Comparison of ENCODE assay signal across 1 cellular context in the genomic region with DNA sequence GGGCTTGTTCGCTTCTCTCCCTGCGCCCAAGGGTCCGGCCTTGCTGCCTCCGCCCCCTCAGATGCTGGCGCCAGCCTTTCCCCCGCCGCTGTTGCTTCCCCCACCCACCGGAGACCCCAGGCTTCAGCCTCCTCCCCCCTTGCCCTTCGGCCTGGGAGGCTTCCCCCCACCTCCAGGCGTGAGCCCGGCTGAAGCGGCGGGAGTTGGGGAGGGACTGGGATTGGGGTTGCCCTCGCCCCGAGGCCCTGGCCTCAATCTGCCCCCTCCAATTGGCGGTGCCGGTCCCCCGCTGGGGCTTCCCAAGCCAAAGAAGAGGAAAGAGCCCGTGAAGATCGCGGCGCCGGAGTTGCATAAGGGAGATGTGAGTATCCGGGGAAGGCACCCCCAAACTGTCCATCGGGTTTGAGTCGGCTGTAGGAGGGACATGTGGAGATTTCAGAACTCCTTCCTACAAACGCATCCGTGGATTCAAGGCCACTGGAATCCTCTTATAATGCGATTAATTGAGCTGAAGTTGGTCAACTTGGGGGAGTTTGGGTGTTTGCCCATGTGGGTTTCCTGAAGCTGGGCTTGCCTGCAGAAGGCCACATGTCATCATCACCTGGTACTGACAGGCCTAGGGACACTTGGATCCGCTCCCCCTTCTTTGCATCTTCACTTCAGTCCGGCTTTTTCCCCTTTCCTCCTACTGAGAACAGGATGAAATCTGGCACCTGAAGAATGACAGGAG.
TF ChIP-seq lines count a peak whose summit lies in the region.

No MANE protein-coding gene starts in this region.

TF ChIP-seq in K562, 482 proteins besides CTCF, POLR2A, EP300 and RAD21 (continued from another document and continues in another):
- TF ChIP-seq NKRF (IDR thresholded peaks at IDR 0.05; ENCODE audit: borderline replicate concordance) (peak; percentile 79), RBBP5 (IDR thresholded peaks at IDR 0.05; ENCODE audit: borderline replicate concordance, insufficient read depth, low read length, poor library complexity, severe bottlenecking) (peak; percentile 35), SUPT5H (IDR thresholded peaks at IDR 0.05) (0 out of 2 replicates have a peak, but pooled peaks have one; percentile 31), TBL1XR1 (IDR thresholded peaks at IDR 0.05; ENCODE audit: low read length in 2 of 2) (no peak), ADNP (tag; IDR thresholded peaks at IDR 0.05) (no peak), ELF2 (CRISPR knock-in tag; IDR thresholded peaks at IDR 0.05) (no peak), PCBP1 (IDR thresholded peaks at IDR 0.05; ENCODE audit: low read depth, low read length, poor library complexity, severe bottlenecking) (peak; percentile 9), SAP30 (IDR thresholded peaks at IDR 0.05; ENCODE audit: borderline replicate concordance, insufficient read depth, low read depth, low read length, poor library complexity, severe bottlenecking) (no peak), CSDE1 (IDR thresholded peaks at IDR 0.05) (no peak), POLR2H (tag; IDR thresholded peaks at IDR 0.05; ENCODE audit: low read depth) (no peak), NFATC3 (IDR thresholded peaks at IDR 0.05) (no peak), GATAD2B (IDR thresholded peaks at IDR 0.05; ENCODE audit: borderline replicate concordance) (no peak), ZNF395 (CRISPR knock-in tag; IDR thresholded peaks at IDR 0.05) (0 out of 2 replicates have a peak, but pooled peaks have one; percentile 38), ZNF778 (CRISPR knock-in tag; IDR thresholded peaks at IDR 0.05) (no peak), SMARCB1 (IDR thresholded peaks at IDR 0.05; ENCODE audit: insufficient read length, low read depth) (no peak), ATF1 (CRISPR knock-in tag; IDR thresholded peaks at IDR 0.05) (no peak), ATF1 (tag; IDR thresholded peaks at IDR 0.05) (no peak), ARID1B (IDR thresholded peaks at IDR 0.05) (no peak), ZNF232 (CRISPR knock-in tag; IDR thresholded peaks at IDR 0.05) (no peak), RBM17 (IDR thresholded peaks at IDR 0.05; ENCODE audit: borderline replicate concordance, low read depth, low read length) (no peak), ZNF436 (CRISPR knock-in tag; IDR thresholded peaks at IDR 0.05) (no peak), NR2F6 (CRISPR knock-in tag; IDR thresholded peaks at IDR 0.05) (no peak), ARHGAP35 (IDR thresholded peaks at IDR 0.05; ENCODE audit: partially characterized antibody) (no peak), POLR3A (IDR thresholded peaks at IDR 0.05; ENCODE audit: borderline replicate concordance, extremely low read depth, insufficient read depth, insufficient read length) (no peak), SP1 (CRISPR knock-in tag; IDR thresholded peaks at IDR 0.05) (no peak), ZNF830 (CRISPR knock-in tag; IDR thresholded peaks at IDR 0.05) (no peak), HES1 (IDR thresholded peaks at IDR 0.05; ENCODE audit: low read depth) (no peak), ZNF134 (CRISPR knock-in tag; conservative IDR thresholded peaks at IDR 0.05) (no peak), HCFC1 (IDR thresholded peaks at IDR 0.05; ENCODE audit: low read depth, low read length) (no peak), TOE1 (IDR thresholded peaks at IDR 0.05; ENCODE audit: borderline replicate concordance) (no peak), TOE1 (CRISPR knock-in tag; IDR thresholded peaks at IDR 0.05; ENCODE audit: borderline replicate concordance, low read depth) (no peak), FOXJ3 (CRISPR knock-in tag; IDR thresholded peaks at IDR 0.05) (no peak), ZNF174 (CRISPR knock-in tag; IDR thresholded peaks at IDR 0.05) (no peak), RBFOX2 (IDR thresholded peaks at IDR 0.05; ENCODE audit: low read depth, low read length) (peak; percentile 65), ATF4 (CRISPR knock-in tag; IDR thresholded peaks at IDR 0.05) (no peak), ZNF277 (CRISPR knock-in tag; IDR thresholded peaks at IDR 0.05; ENCODE audit: borderline replicate concordance) (no peak), ZFP1 (CRISPR knock-in tag; IDR thresholded peaks at IDR 0.05) (no peak), MEIS2 (IDR thresholded peaks at IDR 0.05; ENCODE audit: partially characterized antibody) (peak; percentile 5), ZMIZ1 (IDR thresholded peaks at IDR 0.05; ENCODE audit: low read depth in 2 of 2, low read length in 2 of 2) (no peak), ILF3 (IDR thresholded peaks at IDR 0.05; ENCODE audit: borderline replicate concordance) (no peak), RFX5 (IDR thresholded peaks at IDR 0.05; ENCODE audit: low read depth, low read length) (no peak), ZNF24 (IDR thresholded peaks at IDR 0.05) (no peak), EWSR1 (IDR thresholded peaks at IDR 0.05; ENCODE audit: borderline replicate concordance, low read depth, partially characterized antibody) (no peak), ZSCAN29 (IDR thresholded peaks at IDR 0.05) (no peak), SIRT6 (IDR thresholded peaks at IDR 0.05; ENCODE audit: low read depth, low read length) (no peak), BCL6 (CRISPR knock-in tag; IDR thresholded peaks at IDR 0.05) (no peak), SRSF9 (IDR thresholded peaks at IDR 0.05; ENCODE audit: borderline replicate concordance, low read depth, low read length) (no peak), KDM2B (CRISPR knock-in tag; IDR thresholded peaks at IDR 0.05) (no peak), CREB5 (CRISPR knock-in tag; IDR thresholded peaks at IDR 0.05) (no peak), YBX1 (IDR thresholded peaks at IDR 0.05) (no peak), FUS (optimal IDR thresholded peaks at IDR 0.05; ENCODE audit: low read depth, low read length) (no peak), MTA2 (IDR thresholded peaks at IDR 0.05; ENCODE audit: low read depth) (no peak), JUND (IDR thresholded peaks at IDR 0.05; ENCODE audit: borderline replicate concordance, low read depth, low read length) (no peak), JUND (tag; IDR thresholded peaks at IDR 0.05; ENCODE audit: borderline replicate concordance, low read depth, low read length) (no peak)
- TF ChIP-seq, protein P1, sequence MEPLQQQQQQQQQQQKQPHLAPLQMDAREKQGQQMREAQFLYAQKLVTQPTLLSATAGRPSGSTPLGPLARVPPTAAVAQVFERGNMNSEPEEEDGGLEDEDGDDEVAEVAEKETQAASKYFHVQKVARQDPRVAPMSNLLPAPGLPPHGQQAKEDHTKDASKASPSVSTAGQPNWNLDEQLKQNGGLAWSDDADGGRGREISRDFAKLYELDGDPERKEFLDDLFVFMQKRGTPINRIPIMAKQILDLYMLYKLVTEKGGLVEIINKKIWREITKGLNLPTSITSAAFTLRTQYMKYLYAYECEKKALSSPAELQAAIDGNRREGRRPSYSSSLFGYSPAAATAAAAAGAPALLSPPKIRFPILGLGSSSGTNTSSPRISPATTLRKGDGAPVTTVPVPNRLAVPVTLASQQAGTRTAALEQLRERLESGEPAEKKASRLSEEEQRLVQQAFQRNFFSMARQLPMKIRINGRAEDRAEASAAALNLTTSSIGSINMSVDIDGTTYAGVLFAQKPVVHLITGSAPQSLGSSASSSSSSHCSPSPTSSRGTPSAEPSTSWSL (CRISPR knock-in tag; IDR thresholded peaks at IDR 0.05; ENCODE audit: borderline replicate concordance): no peak
- TF ChIP-seq, protein P2, sequence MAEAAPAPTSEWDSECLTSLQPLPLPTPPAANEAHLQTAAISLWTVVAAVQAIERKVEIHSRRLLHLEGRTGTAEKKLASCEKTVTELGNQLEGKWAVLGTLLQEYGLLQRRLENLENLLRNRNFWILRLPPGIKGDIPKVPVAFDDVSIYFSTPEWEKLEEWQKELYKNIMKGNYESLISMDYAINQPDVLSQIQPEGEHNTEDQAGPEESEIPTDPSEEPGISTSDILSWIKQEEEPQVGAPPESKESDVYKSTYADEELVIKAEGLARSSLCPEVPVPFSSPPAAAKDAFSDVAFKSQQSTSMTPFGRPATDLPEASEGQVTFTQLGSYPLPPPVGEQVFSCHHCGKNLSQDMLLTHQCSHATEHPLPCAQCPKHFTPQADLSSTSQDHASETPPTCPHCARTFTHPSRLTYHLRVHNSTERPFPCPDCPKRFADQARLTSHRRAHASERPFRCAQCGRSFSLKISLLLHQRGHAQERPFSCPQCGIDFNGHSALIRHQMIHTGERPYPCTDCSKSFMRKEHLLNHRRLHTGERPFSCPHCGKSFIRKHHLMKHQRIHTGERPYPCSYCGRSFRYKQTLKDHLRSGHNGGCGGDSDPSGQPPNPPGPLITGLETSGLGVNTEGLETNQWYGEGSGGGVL (CRISPR knock-in tag; IDR thresholded peaks at IDR 0.05): no peak
- TF ChIP-seq, protein P3, sequence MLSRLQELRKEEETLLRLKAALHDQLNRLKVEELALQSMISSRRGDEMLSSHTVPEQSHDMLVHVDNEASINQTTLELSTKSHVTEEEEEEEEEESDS (CRISPR knock-in tag; IDR thresholded peaks at IDR 0.05): no peak
